ENCODE assay signal across 22 cellular contexts in the genomic region with DNA sequence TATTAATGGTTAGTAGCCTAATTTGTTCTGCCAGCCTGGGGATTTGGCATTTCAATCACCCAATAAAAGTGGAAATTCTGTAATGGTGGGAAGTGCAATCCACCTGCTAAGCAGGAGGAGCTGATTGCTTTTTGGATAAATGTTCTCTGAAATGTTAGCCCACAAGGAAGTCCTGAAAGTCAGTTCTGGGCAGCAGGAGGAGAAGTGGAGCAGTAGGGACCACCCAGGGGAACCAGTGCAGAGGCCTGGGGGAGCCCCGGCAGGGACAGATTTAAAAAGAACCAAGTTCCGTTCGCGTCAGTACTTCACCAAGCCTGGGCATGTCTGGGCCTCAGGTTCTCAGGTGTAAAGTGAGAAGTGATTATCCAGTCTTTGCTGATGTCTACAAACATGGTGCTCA.
"Had no signal": no experiment of that assay in that cellular context is flagged by ENCODE, and none has a peak within 500 bp of the region (broad histone marks: within the 10 kb centered on the region; RNA-seq: fewer than 3 reads in every experiment).

No MANE protein-coding gene starts in this region.

- H3K27me3 Mint-ChIP-seq: naive B cell; stimulated activated naive CD8-positive, alpha-beta T cell treated with anti-CD3 and anti-CD28 coated beads, Interleukin-15, amount 100 ng/mL, for 72 hours had no signal

- H3K27me3 ChIP-seq: colonic mucosa, spleen, testis, tibial nerve, upper lobe of right lung had no signal

- H3K4me3 Mint-ChIP-seq: naive B cell; nephron; stimulated activated naive B cell treated with anti-CD40 and anti-IgM and Interleukin-4, amounts not matched to agents 10 μg/mL and 1 μg/mL and 100 μg/mL, for 72 hours; stimulated activated naive CD8-positive, alpha-beta T cell treated with anti-CD3 and anti-CD28 coated beads, Interleukin-15, amount 100 ng/mL, for 72 hours had no signal

- H3K36me3 Mint-ChIP-seq: naive B cell; stimulated activated naive B cell treated with anti-CD40 and anti-IgM and Interleukin-4, amounts not matched to agents 10 μg/mL and 1 μg/mL and 100 μg/mL, for 72 hours had no signal

- H3K4me1 ChIP-seq: colonic mucosa, heart left ventricle, parathyroid adenoma, psoas muscle, spleen, testis, tibial nerve, upper lobe of right lung had no signal

- H3K36me3 ChIP-seq: colonic mucosa, heart left ventricle, spleen, tibial nerve, upper lobe of right lung had no signal

- H3K9ac ChIP-seq: parathyroid adenoma had no signal

- H3K27ac ChIP-seq: colonic mucosa, heart left ventricle, parathyroid adenoma, psoas muscle, spleen, testis, tibial nerve, upper lobe of right lung had no signal

- DNase-seq: colonic mucosa; dermis blood vessel endothelial cell; erythroblast; heart left ventricle; hippocampal formation; kidney glomerular epithelial cell; mesendoderm; naive B cell; occipital lobe; psoas muscle; retina; spleen; stimulated activated CD4-positive, alpha-beta T cell treated with anti-CD3 and anti-CD28 coated beads, Interleukin-15, amount 100 ng/mL, for 24 hours; stimulated activated CD4-positive, alpha-beta T cell treated with anti-CD3 and anti-CD28 coated beads, Interleukin-1b, Interleukin-23, amount 100 ng/mL, for 48 hours; stimulated activated CD4-positive, alpha-beta T cell treated with anti-CD3 and anti-CD28 coated beads, Interleukin-4, amount 100 ng/mL, for 4 hours; stimulated activated naive B cell treated with anti-CD40 and anti-IgM and Interleukin-4, amounts not matched to agents 10 μg/mL and 1 μg/mL and 100 μg/mL, for 72 hours; stimulated activated naive CD8-positive, alpha-beta T cell treated with anti-CD3 and anti-CD28 coated beads, Interleukin-15, amount 100 ng/mL, for 72 hours; testis; upper lobe of right lung had no signal

- H3K4me3 ChIP-seq: colonic mucosa, heart left ventricle, psoas muscle, spleen, testis, tibial nerve, upper lobe of right lung had no signal

- H3K9me3 Mint-ChIP-seq: naive B cell; nephron; stimulated activated naive B cell treated with anti-CD40 and anti-IgM and Interleukin-4, amounts not matched to agents 10 μg/mL and 1 μg/mL and 100 μg/mL, for 72 hours; stimulated activated naive CD8-positive, alpha-beta T cell treated with anti-CD3 and anti-CD28 coated beads, Interleukin-15, amount 100 ng/mL, for 72 hours had no signal

- H3K4me1 Mint-ChIP-seq: naive B cell; stimulated activated naive B cell treated with anti-CD40 and anti-IgM and Interleukin-4, amounts not matched to agents 10 μg/mL and 1 μg/mL and 100 μg/mL, for 72 hours; stimulated activated naive CD8-positive, alpha-beta T cell treated with anti-CD3 and anti-CD28 coated beads, Interleukin-15, amount 100 ng/mL, for 72 hours had no signal

- H3K27ac Mint-ChIP-seq: naive B cell; nephron; stimulated activated naive B cell treated with anti-CD40 and anti-IgM and Interleukin-4, amounts not matched to agents 10 μg/mL and 1 μg/mL and 100 μg/mL, for 72 hours; stimulated activated naive CD8-positive, alpha-beta T cell treated with anti-CD3 and anti-CD28 coated beads, Interleukin-15, amount 100 ng/mL, for 72 hours had no signal

- H3K9me3 ChIP-seq: colonic mucosa, heart left ventricle, psoas muscle, spleen, testis, tibial nerve, upper lobe of right lung had no signal
